Comparison of ENCODE assay signal across 10 cellular contexts in genomic region chr1:233381806-233382205, GRCh38. TPM values are rescaled to one million over a fixed set of nuclear protein-coding genes. Genes with fewer than 3 reads are reported as not detected.
"Had no signal": no experiment of that assay in that cellular context is flagged by ENCODE, and none has a peak within 500 bp of the region (broad histone marks: within the 10 kb centered on the region; RNA-seq: fewer than 3 reads in every experiment).

No MANE protein-coding gene starts in this region.

- H3K9ac ChIP-seq: GM23248, KMS-11 had no signal

- H3K9me3 ChIP-seq: HAP-1 had no signal

- H3K27ac ChIP-seq: GM23248, KMS-11 had no signal

- H3K27ac Mint-ChIP-seq: HFFc6 had no signal

- H3K4me2 ChIP-seq: KMS-11 had no signal

- H3K4me3 ChIP-seq: GM23248, HAP-1 had no signal

- H3K9me3 Mint-ChIP-seq: HFFc6 had no signal

- H2AFZ ChIP-seq: GM23248 had no signal

- H3K4me3 Mint-ChIP-seq: HFFc6 had no signal

- DNase-seq: GM23248, GOT3, H7, HFFc6, IMR-90, Karpas-422, KBM-7 had no signal

- ATAC-seq: HCT116 had no signal

- H3K4me1 ChIP-seq: HAP-1 had no signal

RNA-seq across cellular contexts. Expression of gene MAP3K21, which starts 54.3 kb away (rescaled TPM):
- total RNA-seq: GM23248 had no signal
